In genomic region chrY:19574939-19575338, GRCh38 we compare ENCODE assay signal across 18 cellular contexts.
DNase-seq lines count a peak whose midpoint lies in the region; ATAC-seq and TF ChIP-seq lines count a peak whose summit lies in the region.
"Had no signal": no experiment of that assay in that cellular context is flagged by ENCODE, and none has a peak within 500 bp of the region (broad histone marks: within the 10 kb centered on the region; RNA-seq: fewer than 3 reads in every experiment).

No MANE protein-coding gene starts in this region.

- H3K4ac ChIP-seq in H9 (ENCODE audit: low read depth, low read length), result no peak overlapping the region

- POLR2A ChIA-PET in activated CD4-positive, alpha-beta T cell treated with anti-CD3 and anti-CD28 coated beads for 36 hours (lab: Charles Lee), result no interaction called here

- no peak overlapping the region for H4K8ac ChIP-seq in H9 (replicated peaks; ENCODE audit: insufficient read length, low read depth, low read length)

- H3K27me3 ChIP-seq in right atrium auricular region, result no peaks in the 10 kb centered on the region
- no peaks in the 10 kb centered on the region for H3K27me3 ChIP-seq in H9 (ENCODE audit: insufficient read depth, low read length)
- H3K27me3 ChIP-seq: BLaER1 had no signal

- H2BK12ac ChIP-seq in H9 (ENCODE audit: insufficient read length, low read depth, low read length), result no peak overlapping the region

- no peak overlapping the region for H2BK15ac ChIP-seq in H9 (ENCODE audit: low read depth, low read length)

- ATAC-seq in activated CD4-positive, alpha-beta T cell treated with anti-CD3 and anti-CD28 coated beads for 36 hours, result peak; percentile 75
- ATAC-seq in HG02588 (IDR thresholded peaks at IDR 0.05; ENCODE audit: unreplicated experiment) (peak; percentile 43), HG03442 (IDR thresholded peaks at IDR 0.05; ENCODE audit: unreplicated experiment) (peak; percentile 28), HG03354 (IDR thresholded peaks at IDR 0.05; ENCODE audit: poor library complexity, severe bottlenecking, unreplicated experiment) (no peak)
- ATAC-seq in stimulated activated effector memory CD8-positive, alpha-beta T cell treated with anti-CD3 and anti-CD28 coated beads, Interleukin-12 subunit alpha, Interleukin-12 subunit beta, amount 100 ng/mL, for 72 hours, result peak; percentile 65
- ATAC-seq: Panc1 had no signal

- no peak overlapping the region for H2BK5ac ChIP-seq in H9 (ENCODE audit: insufficient read length, low read length)

- H3K4me3 Mint-ChIP-seq in activated CD4-positive, alpha-beta T cell treated with anti-CD3 and anti-CD28 coated beads for 36 hours, result no peak overlapping the region
- no peak overlapping the region for H3K4me3 Mint-ChIP-seq in stimulated activated effector memory CD8-positive, alpha-beta T cell treated with anti-CD3 and anti-CD28 coated beads, Interleukin-12 subunit alpha, Interleukin-12 subunit beta, amount 100 ng/mL, for 72 hours
- no peak overlapping the region for H3K4me3 Mint-ChIP-seq in H9

- peaks cover 58% of the 10 kb centered on the region for H3K4me1 Mint-ChIP-seq in activated CD4-positive, alpha-beta T cell treated with anti-CD3 and anti-CD28 coated beads for 36 hours
- H3K4me1 Mint-ChIP-seq in stimulated activated effector memory CD8-positive, alpha-beta T cell treated with anti-CD3 and anti-CD28 coated beads, Interleukin-12 subunit alpha, Interleukin-12 subunit beta, amount 100 ng/mL, for 72 hours, result peaks cover 34% of the 10 kb centered on the region
- no peaks in the 10 kb centered on the region for H3K4me1 Mint-ChIP-seq in H9

- no peaks in the 10 kb centered on the region for H3K36me3 ChIP-seq in right atrium auricular region
- H3K36me3 ChIP-seq: BLaER1, HAP-1 had no signal

- no peak overlapping the region for H3K9ac ChIP-seq in H9 (ENCODE audit: extremely low read depth, insufficient read length, low read length)
- H3K9ac ChIP-seq: BLaER1 had no signal

- no peak overlapping the region for H3K18ac ChIP-seq in H9 (ENCODE audit: insufficient read length, low read depth, low read length)

- no peak overlapping the region for H3K4me3 ChIP-seq in right atrium auricular region
- H3K4me3 ChIP-seq: BLaER1, HAP-1 had no signal

- peaks cover 16% of the 10 kb centered on the region for H3K36me3 Mint-ChIP-seq in activated CD4-positive, alpha-beta T cell treated with anti-CD3 and anti-CD28 coated beads for 36 hours (ENCODE audit: low read depth)
- H3K36me3 Mint-ChIP-seq in stimulated activated effector memory CD8-positive, alpha-beta T cell treated with anti-CD3 and anti-CD28 coated beads, Interleukin-12 subunit alpha, Interleukin-12 subunit beta, amount 100 ng/mL, for 72 hours, result peaks cover 29% of the 10 kb centered on the region
- H3K36me3 Mint-ChIP-seq in H9 (ENCODE audit: insufficient read depth in 1 of 3, low read depth in 3 of 3), result no peaks in the 10 kb centered on the region

- TF ChIP-seq CTCF in right atrium auricular region (IDR thresholded peaks at IDR 0.05), result no peak
- TF ChIP-seq CTCF in H9 (conservative IDR thresholded peaks at IDR 0.05), result no peak

- no peaks in the 10 kb centered on the region for H4K20me1 ChIP-seq in H9 (ENCODE audit: control insufficient read depth, insufficient read depth, insufficient read length)
- H4K20me1 ChIP-seq: BLaER1 had no signal

- no peak overlapping the region for H3K27ac Mint-ChIP-seq in activated CD4-positive, alpha-beta T cell treated with anti-CD3 and anti-CD28 coated beads for 36 hours
- H3K27ac Mint-ChIP-seq in stimulated activated effector memory CD8-positive, alpha-beta T cell treated with anti-CD3 and anti-CD28 coated beads, Interleukin-12 subunit alpha, Interleukin-12 subunit beta, amount 100 ng/mL, for 72 hours, result no peak overlapping the region
- no peak overlapping the region for H3K27ac Mint-ChIP-seq in H9

- H2AFZ ChIP-seq in H9 (ENCODE audit: low read length), result no peak overlapping the region

- no peak overlapping the region for H3K4me2 ChIP-seq in H9 (ENCODE audit: insufficient read depth, insufficient read length, low read length)
- H3K4me2 ChIP-seq: BLaER1 had no signal

- no peak overlapping the region for H4K91ac ChIP-seq in H9 (ENCODE audit: insufficient read length, low read depth, low read length)

- no peak overlapping the region for H2BK120ac ChIP-seq in H9 (ENCODE audit: low read depth, low read length, poor library complexity, severe bottlenecking)

- no peak overlapping the region for H2BK20ac ChIP-seq in H9 (ENCODE audit: low read depth, low read length, poor library complexity, severe bottlenecking)

- H3K4me1 ChIP-seq in right atrium auricular region (no peaks in the 10 kb centered on the region), H9 (ENCODE audit: insufficient read depth, low read length) (no peaks in the 10 kb centered on the region)
- H3K4me1 ChIP-seq: BLaER1, HAP-1 had no signal

- no peaks in the 10 kb centered on the region for H3K27me3 Mint-ChIP-seq in activated CD4-positive, alpha-beta T cell treated with anti-CD3 and anti-CD28 coated beads for 36 hours
- no peaks in the 10 kb centered on the region for H3K27me3 Mint-ChIP-seq in H9 (ENCODE audit: low read depth)

- H3K27ac ChIP-seq in right atrium auricular region, result no peak overlapping the region
- H3K27ac ChIP-seq in H9 (ENCODE audit: insufficient read length, low read depth, low read length), result no peak overlapping the region
- H3K27ac ChIP-seq: BLaER1 had no signal

- H3K14ac ChIP-seq in H9 (ENCODE audit: insufficient read depth, low read length), result no peak overlapping the region

- no peak overlapping the region for H3T11ph ChIP-seq in H9 (ENCODE audit: low read length)

- H3K79me2 ChIP-seq in H9 (ENCODE audit: insufficient read depth, low read length), result no peaks in the 10 kb centered on the region

- H3K23me2 ChIP-seq in H9 (ENCODE audit: insufficient read length, low read depth, low read length, poor library complexity, severe bottlenecking), result no peaks in the 10 kb centered on the region

- no peak overlapping the region for H2AK5ac ChIP-seq in H9 (ENCODE audit: insufficient read length, low read length)

- no peaks in the 10 kb centered on the region for H3K9me3 ChIP-seq in right atrium auricular region
- H3K9me3 ChIP-seq in H9 (ENCODE audit: control insufficient read depth, low read depth, low read length), result no peaks in the 10 kb centered on the region
- H3K9me3 ChIP-seq: BLaER1, HAP-1 had no signal

- intact Hi-C loops in activated CD4-positive, alpha-beta T cell treated with anti-CD3 and anti-CD28 coated beads for 36 hours (cut with DNase I, micrococcal nuclease), result no loop called here

- no peak overlapping the region for H3K56ac ChIP-seq in H9 (ENCODE audit: insufficient read length, low read depth, low read length)

- CTCF ChIA-PET in activated CD4-positive, alpha-beta T cell treated with anti-CD3 and anti-CD28 coated beads for 36 hours (lab: Charles Lee), result no interaction called here

- no peak for DNase-seq in activated CD4-positive, alpha-beta T cell treated with anti-CD3 and anti-CD28 coated beads for 36 hours
- DNase-seq in activated CD4-positive, alpha-beta T cell treated with anti-CD3 and anti-CD28 coated beads for 4 hours, result no peak
- no peak for DNase-seq in stimulated activated effector memory CD8-positive, alpha-beta T cell treated with anti-CD3 and anti-CD28 coated beads, Interleukin-12 subunit alpha, Interleukin-12 subunit beta, amount 100 ng/mL, for 72 hours (ENCODE audit: low spot score in 2 of 2)
- DNase-seq in right atrium auricular region (ENCODE audit: low spot score) (no peak), H9 (no peak)
- DNase-seq: 8988T, KG1, NCI-H1092 treated with DMSO at 0.1 percent for 48 hours, NCI-H187 treated with DMSO at 0.1 percent for 48 hours, NCI-H446, NCI-H748 treated with DMSO at 0.1 percent for 48 hours, Right ventricle myocardium superior had no signal

- H3K23ac ChIP-seq in H9 (ENCODE audit: insufficient read length, low read depth, low read length), result no peak overlapping the region

- H4K5ac ChIP-seq in H9 (ENCODE audit: insufficient read length, low read depth, low read length), result no peak overlapping the region

- no peaks in the 10 kb centered on the region for H3K79me1 ChIP-seq in H9 (ENCODE audit: insufficient read depth, low read depth, low read length, poor library complexity, severe bottlenecking)

- no peaks in the 10 kb centered on the region for H3K9me3 Mint-ChIP-seq in activated CD4-positive, alpha-beta T cell treated with anti-CD3 and anti-CD28 coated beads for 36 hours (ENCODE audit: low read depth)
- no peaks in the 10 kb centered on the region for H3K9me3 Mint-ChIP-seq in stimulated activated effector memory CD8-positive, alpha-beta T cell treated with anti-CD3 and anti-CD28 coated beads, Interleukin-12 subunit alpha, Interleukin-12 subunit beta, amount 100 ng/mL, for 72 hours
- H3K9me3 Mint-ChIP-seq in H9, result no peaks in the 10 kb centered on the region
